ENCODE assay signal across 22 cellular contexts in genomic region chr1:25651036-25651640, GRCh38. TPM values are rescaled to one million over a fixed set of nuclear protein-coding genes. Genes with fewer than 3 reads are reported as not detected.
DNase-seq lines count a peak whose midpoint lies in the region; TF ChIP-seq lines count a peak whose summit lies in the region.
"Had no signal": no experiment of that assay in that cellular context is flagged by ENCODE, and none has a peak within 500 bp of the region (broad histone marks: within the 10 kb centered on the region; RNA-seq: fewer than 3 reads in every experiment).

No MANE protein-coding gene starts in this region.

- H3K4me1 ChIP-seq in skeletal muscle tissue (ENCODE audit: control insufficient read depth in 3 of 3, insufficient read depth in 3 of 3, low read length in 3 of 3): peaks cover 31 to 41% (median 41%) of the 10 kb centered on the region in 3 donors
- H3K4me1 ChIP-seq: prostate gland had no signal

- CTCF ChIA-PET in activated CD4-positive, alpha-beta memory T cell treated with anti-CD3 and anti-CD28 coated beads for 36 hours (lab: Charles Lee): no interaction called here
- CTCF ChIA-PET in activated CD4-positive, alpha-beta memory T cell treated with anti-CD3 and anti-CD28 coated beads, Interleukin-2, amount 10 ng/mL, durations not matched to agents 7 days and 5 days (lab: Charles Lee): no interaction called here
- CTCF ChIA-PET in activated naive CD4-positive, alpha-beta T cell treated with anti-CD3 and anti-CD28 coated beads, Interleukin-2, amount 10 ng/mL, durations not matched to agents 7 days and 5 days (lab: Charles Lee): no interaction called here

- H3K27me3 ChIP-seq in WERI-Rb-1 (ENCODE audit: insufficient read depth, low read depth, severe bottlenecking) (no peaks in the 10 kb centered on the region), skeletal muscle tissue (ENCODE audit: control insufficient read depth in 3 of 3, insufficient read depth in 3 of 3, low read length in 3 of 3) (no peaks in the 10 kb centered on the region)

- no peaks in the 10 kb centered on the region for H3K9me3 ChIP-seq in WERI-Rb-1 (ENCODE audit: severe bottlenecking)
- H3K9me3 ChIP-seq in skeletal muscle tissue (ENCODE audit: control insufficient read depth in 3 of 3, low read length in 3 of 3): no peaks in the 10 kb centered on the region
- H3K9me3 ChIP-seq: prostate gland had no signal

- H3K27me3 Mint-ChIP-seq in activated CD4-positive, alpha-beta memory T cell treated with anti-CD3 and anti-CD28 coated beads for 36 hours: no peaks in the 10 kb centered on the region
- peaks cover 39% of the 10 kb centered on the region for H3K27me3 Mint-ChIP-seq in activated CD4-positive, alpha-beta memory T cell treated with anti-CD3 and anti-CD28 coated beads, Interleukin-2, amount 10 ng/mL, durations not matched to agents 7 days and 5 days
- H3K27me3 Mint-ChIP-seq in activated naive CD4-positive, alpha-beta T cell treated with anti-CD3 and anti-CD28 coated beads, Interleukin-2, amount 10 ng/mL, durations not matched to agents 7 days and 5 days: peaks cover 48% of the 10 kb centered on the region
- H3K27me3 Mint-ChIP-seq: stimulated activated naive CD8-positive, alpha-beta T cell treated with anti-CD3 and anti-CD28 coated beads, Interleukin-15, Interleukin-2, amounts not matched to agents 100 ng/mL and 50 ng/mL, for 24 hours had no signal

- H3K9me3 Mint-ChIP-seq in activated CD4-positive, alpha-beta memory T cell treated with anti-CD3 and anti-CD28 coated beads for 36 hours: no peaks in the 10 kb centered on the region
- no peaks in the 10 kb centered on the region for H3K9me3 Mint-ChIP-seq in activated CD4-positive, alpha-beta memory T cell treated with anti-CD3 and anti-CD28 coated beads, Interleukin-2, amount 10 ng/mL, durations not matched to agents 7 days and 5 days
- H3K9me3 Mint-ChIP-seq in activated naive CD4-positive, alpha-beta T cell treated with anti-CD3 and anti-CD28 coated beads, Interleukin-2, amount 10 ng/mL, durations not matched to agents 7 days and 5 days: no peaks in the 10 kb centered on the region
- H3K9me3 Mint-ChIP-seq: activated CD4-positive, alpha-beta T cell treated with anti-CD3 and anti-CD28 coated beads, Interleukin-2, amount 10 ng/mL, durations not matched to agents 7 days and 5 days; CD8-positive, alpha-beta memory T cell; stimulated activated naive CD8-positive, alpha-beta T cell treated with anti-CD3 and anti-CD28 coated beads, Interleukin-15, Interleukin-2, amounts not matched to agents 100 ng/mL and 50 ng/mL, for 24 hours; WTC11 had no signal

- H3K4me1 Mint-ChIP-seq in activated CD4-positive, alpha-beta memory T cell treated with anti-CD3 and anti-CD28 coated beads for 36 hours (ENCODE audit: low read depth): peaks cover 15% of the 10 kb centered on the region
- H3K4me1 Mint-ChIP-seq in activated CD4-positive, alpha-beta memory T cell treated with anti-CD3 and anti-CD28 coated beads, Interleukin-2, amount 10 ng/mL, durations not matched to agents 7 days and 5 days: peaks cover 11% of the 10 kb centered on the region
- H3K4me1 Mint-ChIP-seq in activated naive CD4-positive, alpha-beta T cell treated with anti-CD3 and anti-CD28 coated beads, Interleukin-2, amount 10 ng/mL, durations not matched to agents 7 days and 5 days: peaks cover 22% of the 10 kb centered on the region
- H3K4me1 Mint-ChIP-seq: WTC11 had no signal

- H3K27ac ChIP-seq in WERI-Rb-1 (no peak overlapping the region), skeletal muscle tissue (ENCODE audit: low read depth, low read length) (peak overlapping the region; percentile 64)
- H3K27ac ChIP-seq: epithelial cell of prostate, prostate gland had no signal

- H3K9ac ChIP-seq in skeletal muscle tissue (ENCODE audit: low read depth in 1 of 3, low read length in 3 of 3): peak overlapping the region; percentile 25 to 60 (median 27)

- intact Hi-C loops in activated CD4-positive, alpha-beta memory T cell treated with anti-CD3 and anti-CD28 coated beads for 36 hours (cut with micrococcal nuclease): no loop called here

- no peak overlapping the region for H3K4me3 Mint-ChIP-seq in activated CD4-positive, alpha-beta memory T cell treated with anti-CD3 and anti-CD28 coated beads for 36 hours
- no peak overlapping the region for H3K4me3 Mint-ChIP-seq in activated CD4-positive, alpha-beta memory T cell treated with anti-CD3 and anti-CD28 coated beads, Interleukin-2, amount 10 ng/mL, durations not matched to agents 7 days and 5 days
- no peak overlapping the region for H3K4me3 Mint-ChIP-seq in activated naive CD4-positive, alpha-beta T cell treated with anti-CD3 and anti-CD28 coated beads, Interleukin-2, amount 10 ng/mL, durations not matched to agents 7 days and 5 days
- H3K4me3 Mint-ChIP-seq: activated CD4-positive, alpha-beta T cell treated with anti-CD3 and anti-CD28 coated beads, Interleukin-2, amount 10 ng/mL, durations not matched to agents 7 days and 5 days; CD8-positive, alpha-beta memory T cell; stimulated activated naive CD8-positive, alpha-beta T cell treated with anti-CD3 and anti-CD28 coated beads, Interleukin-15, Interleukin-2, amounts not matched to agents 100 ng/mL and 50 ng/mL, for 24 hours; WTC11 had no signal

- H3K4me3 ChIP-seq in WERI-Rb-1 (ENCODE audit: low read depth, low read length): no peak overlapping the region
- H3K4me3 ChIP-seq in skeletal muscle tissue (ENCODE audit: low read length in 3 of 3): no peak overlapping the region
- H3K4me3 ChIP-seq: prostate gland had no signal

- no peak for TF ChIP-seq CTCF in WERI-Rb-1 (IDR thresholded peaks at IDR 0.05; ENCODE audit: low read depth, low read length)

- POLR2A ChIA-PET in activated CD4-positive, alpha-beta memory T cell treated with anti-CD3 and anti-CD28 coated beads for 36 hours (lab: Charles Lee): no interaction called here
- POLR2A ChIA-PET in activated CD4-positive, alpha-beta memory T cell treated with anti-CD3 and anti-CD28 coated beads, Interleukin-2, amount 10 ng/mL, durations not matched to agents 7 days and 5 days (lab: Charles Lee): no interaction called here

- peak; percentile 4 for DNase-seq in activated CD4-positive, alpha-beta memory T cell treated with anti-CD3 and anti-CD28 coated beads for 36 hours
- DNase-seq in activated CD4-positive, alpha-beta memory T cell treated with anti-CD3 and anti-CD28 coated beads, Interleukin-2, amount 10 ng/mL, durations not matched to agents 7 days and 5 days: no peak
- peak; percentile 38 for DNase-seq in WERI-Rb-1
- DNase-seq in left kidney (ENCODE audit: low read depth, low spot score): peak; percentile 41
- no peak for DNase-seq in DMS79 (lab: John Stamatoyannopoulos, UW)
- no peak for DNase-seq in activated naive CD4-positive, alpha-beta T cell treated with anti-CD3 and anti-CD28 coated beads, Interleukin-2, amount 10 ng/mL, durations not matched to agents 7 days and 5 days
- no peak for DNase-seq in MV-4-11 (lab: John Stamatoyannopoulos, UW)
- DNase-seq: activated CD4-positive, alpha-beta T cell treated with anti-CD3 and anti-CD28 coated beads, Interleukin-2, amount 10 ng/mL, durations not matched to agents 7 days and 5 days; activated effector memory CD4-positive, alpha-beta T cell treated with anti-CD3 and anti-CD28 coated beads, Interleukin-2, amount 50 U/mL, for 16 hours; CD8-positive, alpha-beta memory T cell; DMS 273 treated with DMSO at 0.1 percent for 48 hours; glutamatergic neuron; mammary epithelial cell; NCI-H1092 treated with DMSO at 0.1 percent for 48 hours; NCI-H187; NCI-H524 treated with DMSO at 0.1 percent for 48 hours; SHP77 had no signal

- H3K27ac Mint-ChIP-seq in activated CD4-positive, alpha-beta memory T cell treated with anti-CD3 and anti-CD28 coated beads for 36 hours: no peak overlapping the region
- no peak overlapping the region for H3K27ac Mint-ChIP-seq in activated CD4-positive, alpha-beta memory T cell treated with anti-CD3 and anti-CD28 coated beads, Interleukin-2, amount 10 ng/mL, durations not matched to agents 7 days and 5 days
- H3K27ac Mint-ChIP-seq in activated naive CD4-positive, alpha-beta T cell treated with anti-CD3 and anti-CD28 coated beads, Interleukin-2, amount 10 ng/mL, durations not matched to agents 7 days and 5 days: no peak overlapping the region
- H3K27ac Mint-ChIP-seq: activated CD4-positive, alpha-beta T cell treated with anti-CD3 and anti-CD28 coated beads, Interleukin-2, amount 10 ng/mL, durations not matched to agents 7 days and 5 days; stimulated activated naive CD8-positive, alpha-beta T cell treated with anti-CD3 and anti-CD28 coated beads, Interleukin-15, Interleukin-2, amounts not matched to agents 100 ng/mL and 50 ng/mL, for 24 hours; WTC11 had no signal

- H3K36me3 ChIP-seq in WERI-Rb-1 (no peaks in the 10 kb centered on the region), skeletal muscle tissue (ENCODE audit: control insufficient read depth in 3 of 3, insufficient read depth in 3 of 3, low read length in 3 of 3) (peaks cover 0 to 1% (median 0%) of the 10 kb centered on the region in 3 donors)
- H3K36me3 ChIP-seq: prostate gland had no signal

- no peaks in the 10 kb centered on the region for H3K36me3 Mint-ChIP-seq in activated CD4-positive, alpha-beta memory T cell treated with anti-CD3 and anti-CD28 coated beads for 36 hours
- peaks cover 8% of the 10 kb centered on the region for H3K36me3 Mint-ChIP-seq in activated CD4-positive, alpha-beta memory T cell treated with anti-CD3 and anti-CD28 coated beads, Interleukin-2, amount 10 ng/mL, durations not matched to agents 7 days and 5 days (ENCODE audit: low read depth)
- peaks cover 44% of the 10 kb centered on the region for H3K36me3 Mint-ChIP-seq in activated naive CD4-positive, alpha-beta T cell treated with anti-CD3 and anti-CD28 coated beads, Interleukin-2, amount 10 ng/mL, durations not matched to agents 7 days and 5 days
- H3K36me3 Mint-ChIP-seq: WTC11 had no signal

RNA-seq across cellular contexts. Expression of gene MAN1C1, which starts 34.5 kb away (rescaled TPM):
- total RNA-seq in activated CD4-positive, alpha-beta memory T cell treated with anti-CD3 and anti-CD28 coated beads for 36 hours: 1 to 10 TPM; 4.6 to 4.8 TPM
- total RNA-seq in activated CD4-positive, alpha-beta memory T cell treated with anti-CD3 and anti-CD28 coated beads, Interleukin-2, amount 10 ng/mL, durations not matched to agents 7 days and 5 days: 10 to 100 TPM; 22.3 to 24.1 TPM
- 6.3 TPM for total RNA-seq in skeletal muscle tissue

Comparison
In these comparisons a context has a peak if more than half of its experiments do, and no peak if none do; other contexts are left out.
1. DNase-seq: peak in activated CD4-positive, alpha-beta memory T cell treated with anti-CD3 and anti-CD28 coated beads for 36 hours (single experiment), WERI-Rb-1 (single experiment) and left kidney (single experiment); none in activated CD4-positive, alpha-beta memory T cell treated with anti-CD3 and anti-CD28 coated beads, Interleukin-2, amount 10 ng/mL, durations not matched to agents 7 days and 5 days (single experiment), DMS79 (single experiment), activated naive CD4-positive, alpha-beta T cell treated with anti-CD3 and anti-CD28 coated beads, Interleukin-2, amount 10 ng/mL, durations not matched to agents 7 days and 5 days (single experiment) and MV-4-11 (single experiment).